In the genomic region with DNA sequence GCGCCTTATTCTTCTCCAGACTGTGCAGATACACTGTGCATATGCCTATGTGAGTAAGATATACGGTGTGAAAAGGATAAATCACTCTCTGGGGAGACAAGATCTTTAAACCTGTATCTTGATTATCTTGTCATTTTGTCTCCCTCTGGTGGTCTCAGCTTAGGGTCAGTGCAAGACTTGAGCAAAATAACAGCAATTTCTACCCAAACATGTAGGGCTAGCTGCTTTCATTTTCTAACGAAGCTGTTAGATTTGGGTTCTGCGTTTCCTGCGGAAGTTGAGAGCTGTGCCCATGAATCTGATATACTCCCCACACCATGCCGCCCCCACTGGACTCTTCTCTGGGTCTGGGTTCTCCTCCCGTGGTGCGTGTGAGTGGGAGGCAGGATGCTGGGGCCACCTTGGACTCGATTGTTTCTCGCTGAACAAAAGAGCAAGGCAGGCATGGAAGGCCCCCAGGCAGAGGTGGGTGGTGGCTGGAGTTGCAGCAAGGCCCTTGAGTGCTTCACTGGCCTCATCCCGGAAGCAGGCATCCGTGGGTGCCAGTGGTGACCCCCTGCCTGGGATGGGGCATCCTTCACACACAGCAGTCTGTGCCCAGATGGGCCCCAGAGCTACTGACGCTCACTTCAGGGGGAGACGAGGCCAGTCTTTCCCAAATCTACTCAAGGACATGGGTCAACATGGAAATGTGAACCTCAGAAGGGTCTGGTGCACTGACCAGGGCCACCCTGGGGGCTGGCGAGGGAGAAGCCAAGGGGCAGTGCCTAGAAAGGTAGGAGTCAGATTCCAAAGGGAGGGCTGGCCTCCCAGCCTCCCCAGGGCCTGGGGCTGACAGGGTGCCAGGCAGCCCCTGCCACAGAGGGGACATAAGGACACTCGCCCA, we compare ENCODE assay signal across 9 cellular contexts.
DNase-seq lines count a peak whose midpoint lies in the region; ATAC-seq and TF ChIP-seq lines count a peak whose summit lies in the region.
"Had no signal": no experiment of that assay in that cellular context is flagged by ENCODE, and none has a peak within 500 bp of the region (broad histone marks: within the 10 kb centered on the region; RNA-seq: fewer than 3 reads in every experiment).

No MANE protein-coding gene starts in this region.

- no peaks in the 10 kb centered on the region for H4K20me1 ChIP-seq in OCI-LY1 (ENCODE audit: insufficient read depth, low read length)

- no peaks in the 10 kb centered on the region for H3K27me3 Mint-ChIP-seq in osteocyte (ENCODE audit: unreplicated experiment)

- H3K27me3 ChIP-seq in OCI-LY1 (ENCODE audit: insufficient read depth, low read length): no peaks in the 10 kb centered on the region; the same call in 1 of the 2 replicates
- H3K27me3 ChIP-seq in brain microvascular endothelial cell (replicated peaks): no peaks in the 10 kb centered on the region

- H3K9me3 ChIP-seq in OCI-LY1 (ENCODE audit: low read length): no peaks in the 10 kb centered on the region

- H3K36me3 Mint-ChIP-seq in osteocyte (ENCODE audit: unreplicated experiment): peaks cover 3% of the 10 kb centered on the region

- H3K9me3 Mint-ChIP-seq in osteocyte (ENCODE audit: unreplicated experiment): no peaks in the 10 kb centered on the region

- no peaks in the 10 kb centered on the region for H3K79me2 ChIP-seq in OCI-LY1 (ENCODE audit: insufficient read depth, low read length)

- H3F3A ChIP-seq in OCI-LY1 (ENCODE audit: insufficient read depth, low read length): no peaks in the 10 kb centered on the region

- no peak; the same call in 1 of the 2 replicates for TF ChIP-seq CTCF in OCI-LY1 (IDR thresholded peaks at IDR 0.05; ENCODE audit: low read length)
- peak; percentile 61 for TF ChIP-seq CTCF in brain microvascular endothelial cell (IDR thresholded peaks at IDR 0.05; ENCODE audit: low read depth, low read length, missing control alignments)
- peak; percentile 57 for TF ChIP-seq CTCF in osteocyte (IDR thresholded peaks at IDR 0.05)

- no peak for ATAC-seq in HG03521 (IDR thresholded peaks at IDR 0.05; ENCODE audit: unreplicated experiment)

- H3K4me3 ChIP-seq in OCI-LY1 (ENCODE audit: low read depth, low read length, poor library complexity, severe bottlenecking) (peak overlapping the region; percentile 27), brain microvascular endothelial cell (ENCODE audit: low read depth, low read length) (peak overlapping the region; percentile 30)

- DNase-seq in DMS 273 (lab: John Stamatoyannopoulos, UW; ENCODE audit: unreplicated experiment) (peak; percentile 5), DMS 273 treated with DMSO at 0.1 percent for 48 hours (lab: John Stamatoyannopoulos, UW) (no peak), brain microvascular endothelial cell (no peak), osteocyte (ENCODE audit: extremely low spot score, unreplicated experiment) (no peak), erythroblast (lab: John Stamatoyannopoulos, UW) (no peak), C1 segment of cervical spinal cord (lab: John Stamatoyannopoulos, UW) (no peak)

- H3K36me3 ChIP-seq in OCI-LY1 (ENCODE audit: insufficient read depth, low read length) (no peaks in the 10 kb centered on the region), brain microvascular endothelial cell (replicated peaks) (no peaks in the 10 kb centered on the region)

- no peak overlapping the region for H2AFZ ChIP-seq in OCI-LY1 (ENCODE audit: low read length)

- H3K4me1 Mint-ChIP-seq in osteocyte (ENCODE audit: unreplicated experiment): no peaks in the 10 kb centered on the region

- no peak overlapping the region for H3K9ac ChIP-seq in OCI-LY1 (ENCODE audit: low read length)

- H3K4me2 ChIP-seq in OCI-LY1 (ENCODE audit: low read length): peak overlapping the region; percentile 46; the same call in 1 of the 2 replicates

- no peak for TF ChIP-seq POLR2A in erythroblast (IDR thresholded peaks at IDR 0.05; ENCODE audit: low read length)

- no peak overlapping the region for H3K27ac Mint-ChIP-seq in osteocyte (ENCODE audit: unreplicated experiment)

- no peak overlapping the region for H3K4me3 Mint-ChIP-seq in osteocyte (ENCODE audit: unreplicated experiment)

- no peaks in the 10 kb centered on the region for H3K9me2 ChIP-seq in OCI-LY1 (ENCODE audit: low read depth, low read length)

- in situ Hi-C loops in brain microvascular endothelial cell (cut with HindIII; ENCODE audit: low pct_ligation_motif_present, low sequenced_read_pairs): no loop called here

- H3K27ac ChIP-seq in OCI-LY1 (ENCODE audit: low read depth, low read length, poor library complexity, severe bottlenecking) (no peak overlapping the region), brain microvascular endothelial cell (no peak overlapping the region)
- H3K27ac ChIP-seq: 22Rv1 had no signal

- peaks cover 5% of the 10 kb centered on the region for H3K4me1 ChIP-seq in OCI-LY1 (ENCODE audit: insufficient read depth, low read length, severe bottlenecking)
